16 cellular contexts compared by ENCODE assay signal in the genomic region with DNA sequence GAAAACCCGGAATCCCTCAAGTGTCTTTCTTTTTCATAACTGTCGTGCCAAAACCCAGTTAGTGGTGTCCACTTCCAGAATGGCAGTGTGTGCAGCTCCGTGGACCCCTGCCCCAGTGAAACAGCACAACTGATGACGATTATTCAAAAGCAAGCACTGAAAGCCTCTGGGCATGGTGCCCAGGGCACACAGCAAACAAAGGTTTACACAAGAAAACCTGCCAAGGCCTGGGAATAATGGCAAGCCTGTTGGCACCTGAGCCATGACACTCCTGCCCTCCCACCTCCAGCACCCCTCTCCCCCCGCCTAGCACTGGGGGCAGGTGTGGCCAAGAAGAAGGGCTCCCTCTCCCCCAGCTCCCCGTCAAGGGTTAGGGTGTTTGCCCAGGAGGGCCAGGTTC. TPM values are rescaled to one million over a fixed set of nuclear protein-coding genes. Genes with fewer than 3 reads are reported as not detected.
DNase-seq lines count a peak whose midpoint lies in the region; ATAC-seq and TF ChIP-seq lines count a peak whose summit lies in the region.
"Had no signal": no experiment of that assay in that cellular context is flagged by ENCODE, and none has a peak within 500 bp of the region (broad histone marks: within the 10 kb centered on the region; RNA-seq: fewer than 3 reads in every experiment).

No MANE protein-coding gene starts in this region.

- H3K36me3 Mint-ChIP-seq in neural crest cell (ENCODE audit: low read depth): no peaks in the 10 kb centered on the region
- H3K36me3 Mint-ChIP-seq: immature natural killer cell had no signal

- H3K9me3 ChIP-seq in DND-41 (ENCODE audit: insufficient read depth, low read length, severe bottlenecking): no peaks in the 10 kb centered on the region
- no peaks in the 10 kb centered on the region for H3K9me3 ChIP-seq in RWPE2 (ENCODE audit: severe bottlenecking)
- H3K9me3 ChIP-seq: psoas muscle had no signal

- H3K27ac Mint-ChIP-seq in neural crest cell (ENCODE audit: unreplicated experiment): no peak overlapping the region
- H3K27ac Mint-ChIP-seq: CD14-positive monocyte, immature natural killer cell had no signal

- H3K4me1 ChIP-seq in DND-41 (ENCODE audit: insufficient read depth, low read length): peaks cover 65% of the 10 kb centered on the region
- peaks cover 5% of the 10 kb centered on the region for H3K4me1 ChIP-seq in RWPE2 (ENCODE audit: insufficient read depth, poor library complexity, severe bottlenecking)
- H3K4me1 ChIP-seq: psoas muscle had no signal

- peaks cover 12% of the 10 kb centered on the region for H3K27me3 Mint-ChIP-seq in neural crest cell (ENCODE audit: low read depth)

- peaks cover 70% of the 10 kb centered on the region for H3K36me3 ChIP-seq in DND-41 (ENCODE audit: insufficient read depth, low read length)
- peaks cover 58% of the 10 kb centered on the region for H3K36me3 ChIP-seq in RWPE2 (ENCODE audit: low read depth)

- H3K27me3 ChIP-seq in DND-41 (ENCODE audit: insufficient read depth, low read length, poor library complexity): no peaks in the 10 kb centered on the region
- H3K27me3 ChIP-seq in RWPE2 (ENCODE audit: insufficient read depth, poor library complexity, severe bottlenecking): no peaks in the 10 kb centered on the region

- H3K4me1 Mint-ChIP-seq in neural crest cell: peaks cover 23% of the 10 kb centered on the region

- no peak for DNase-seq in DND-41
- peak; percentile 88 to 95 for DNase-seq in NCI-H2081 (lab: John Stamatoyannopoulos, UW)
- DNase-seq in RWPE2 (ENCODE audit: low spot score): no peak
- DNase-seq in neural crest cell (ENCODE audit: low read depth, low spot score): no peak
- DNase-seq in cortex of kidney (lab: John Stamatoyannopoulos, UW): no peak
- DNase-seq in stimulated activated CD4-positive, alpha-beta T cell treated with anti-CD3 and anti-CD28 coated beads, Interleukin-12 subunit alpha, Interleukin-12 subunit beta, amount 100 ng/mL, for 4 hours: no peak
- DNase-seq: activated CD4-positive, alpha-beta T cell treated with anti-CD3 and anti-CD28 coated beads for 48 hours; activated T-cell treated with anti-CD3 and anti-CD28 coated beads, Interleukin-2, amount 50 U/mL, for 48 hours; immature natural killer cell; NCI-H748 treated with DMSO at 0.1 percent for 48 hours; psoas muscle; Right ventricle myocardium superior had no signal

- H3K4me3 Mint-ChIP-seq in neural crest cell: peak overlapping the region; percentile 84

- peak overlapping the region; percentile 44 for H3K4me2 ChIP-seq in DND-41 (ENCODE audit: insufficient read depth, low read length)

- H3K79me2 ChIP-seq in DND-41 (ENCODE audit: insufficient read depth, low read length): peaks cover 72% of the 10 kb centered on the region

- peak overlapping the region; percentile 3 for H3K27ac ChIP-seq in DND-41 (ENCODE audit: low read length)
- peak overlapping the region; percentile 71 for H3K27ac ChIP-seq in RWPE2 (ENCODE audit: poor library complexity, severe bottlenecking)
- H3K27ac ChIP-seq: epithelial cell of prostate, psoas muscle had no signal

- peak overlapping the region in 1 of 2 experiments; percentile 35; a peak in 1 of 4 replicates for H3K4me3 ChIP-seq in DND-41 (ENCODE audit: low read depth in 1 of 2, low read length in 2 of 2)
- no peak overlapping the region for H3K4me3 ChIP-seq in RWPE2 (ENCODE audit: severe bottlenecking)
- H3K4me3 ChIP-seq: psoas muscle had no signal

- peaks cover 62% of the 10 kb centered on the region for H4K20me1 ChIP-seq in DND-41 (ENCODE audit: insufficient read depth, low read length)

- no peak for ATAC-seq in DND-41 (ENCODE audit: insufficient read depth, low read depth)
- no peak for ATAC-seq in RWPE2 (ENCODE audit: low read depth)
- no peak for ATAC-seq in GM18868 (IDR thresholded peaks at IDR 0.05; ENCODE audit: unreplicated experiment)
- ATAC-seq: psoas muscle had no signal

- H3K9ac ChIP-seq in DND-41 (ENCODE audit: low read depth, low read length): peak overlapping the region; percentile 28

- no peak for TF ChIP-seq CTCF in DND-41 (IDR thresholded peaks at IDR 0.05; ENCODE audit: borderline replicate concordance, extremely low read depth, low read length, poor library complexity, severe bottlenecking)
- no peak for TF ChIP-seq CTCF in RWPE2 (IDR thresholded peaks at IDR 0.05; ENCODE audit: poor library complexity, severe bottlenecking)
- no peak for TF ChIP-seq CTCF in neural crest cell (conservative IDR thresholded peaks at IDR 0.05)

- no peaks in the 10 kb centered on the region for H3K9me3 Mint-ChIP-seq in neural crest cell
- H3K9me3 Mint-ChIP-seq: CD14-positive monocyte, immature natural killer cell had no signal

- no peak overlapping the region for H2AFZ ChIP-seq in DND-41 (ENCODE audit: low read depth, low read length)

RNA-seq across cellular contexts. Expression of a gene that starts 2.8 kb away (rescaled TPM):
- 80.1 and 82.2 TPM in 2 replicates for total RNA-seq in neural crest cell

RNA-seq across cellular contexts. Expression of a gene that starts 8.3 kb away (rescaled TPM):
- 53.3 and 53.4 TPM in 2 replicates for total RNA-seq in neural crest cell

RNA-seq across cellular contexts. Expression of a gene that starts 13.4 kb away (rescaled TPM):
- total RNA-seq in neural crest cell: 1.0 TPM in 2 replicates
- total RNA-seq: psoas muscle, Right ventricle myocardium superior had no signal

RNA-seq across cellular contexts. Expression of a gene that starts 35.3 kb away (rescaled TPM):
- not detected in 2 replicates for total RNA-seq in neural crest cell
- total RNA-seq: HT1080 had no signal

RNA-seq across cellular contexts. Expression of a gene that starts 40.5 kb away (rescaled TPM):
- 0.47 and 0.55 TPM in 2 replicates for total RNA-seq in neural crest cell
- total RNA-seq: HT1080, psoas muscle, Right ventricle myocardium superior had no signal

Comparison
In these comparisons a context has a peak if more than half of its experiments do, and no peak if none do; other contexts are left out.
1. DNase-seq: peak in NCI-H2081 (2 of 2); none in DND-41 (single experiment), RWPE2 (single experiment), neural crest cell (single experiment), cortex of kidney (single experiment) and stimulated activated CD4-positive, alpha-beta T cell treated with anti-CD3 and anti-CD28 coated beads, Interleukin-12 subunit alpha, Interleukin-12 subunit beta, amount 100 ng/mL, for 4 hours (single experiment).